9 cellular contexts compared by ENCODE assay signal in genomic region chr3:22922317-22922716, GRCh38.
DNase-seq lines count a peak whose midpoint lies in the region; ATAC-seq, FAIRE-seq and TF ChIP-seq lines count a peak whose summit lies in the region.
"Had no signal": no experiment of that assay in that cellular context is flagged by ENCODE, and none has a peak within 500 bp of the region (broad histone marks: within the 10 kb centered on the region; RNA-seq: fewer than 3 reads in every experiment).

No MANE protein-coding gene starts in this region.

- H3K36me3 ChIP-seq in esophagus muscularis mucosa: no peaks in the 10 kb centered on the region
- H3K36me3 ChIP-seq: adrenal gland had no signal

- no peak for TF ChIP-seq POLR2A in esophagus muscularis mucosa (IDR thresholded peaks at IDR 0.05; ENCODE audit: low read depth)

- H3K9me3 ChIP-seq in esophagus muscularis mucosa: no peaks in the 10 kb centered on the region
- H3K9me3 ChIP-seq: adrenal gland had no signal

- DNase-seq in A172 (ENCODE audit: low spot score): peak; percentile 6
- DNase-seq in GM18507 (ENCODE audit: extremely low spot score, insufficient read length, low read depth): no peak
- DNase-seq in Kasumi-1 (lab: John Stamatoyannopoulos, UW): peak; percentile 10 to 51
- no peak for DNase-seq in esophagus muscularis mucosa (ENCODE audit: extremely low spot score)
- DNase-seq in stimulated activated CD4-positive, alpha-beta T cell treated with anti-CD3 and anti-CD28 coated beads, Interleukin-2, amount 100 ng/mL, for 24 hours: no peak
- no peak for DNase-seq in activated T-cell treated with anti-CD3 and anti-CD28 coated beads, Interleukin-2, amount 50 U/mL, for 48 hours
- DNase-seq: adrenal gland had no signal

- WGBS in esophagus muscularis mucosa: 42% methylated on average over 3 of the region's 3 CpGs

- TF ChIP-seq EP300 in esophagus muscularis mucosa (IDR thresholded peaks at IDR 0.05): no peak

- no peak for ATAC-seq in HG02642 (IDR thresholded peaks at IDR 0.05; ENCODE audit: poor library complexity, unreplicated experiment)
- ATAC-seq in GM18498 (IDR thresholded peaks at IDR 0.05; ENCODE audit: unreplicated experiment): no peak

- H3K4me3 ChIP-seq in esophagus muscularis mucosa: no peak overlapping the region
- H3K4me3 ChIP-seq: adrenal gland had no signal

- H3K27me3 ChIP-seq in esophagus muscularis mucosa: no peaks in the 10 kb centered on the region
- H3K27me3 ChIP-seq: adrenal gland had no signal

- TF ChIP-seq CTCF in esophagus muscularis mucosa (IDR thresholded peaks at IDR 0.05): peak in 2 of 3 experiments; percentile 29 to 42

- H3K27ac ChIP-seq in esophagus muscularis mucosa (replicated peaks in 1 of 4): no peak overlapping the region
- H3K27ac ChIP-seq: adrenal gland had no signal

- peak; percentile 39 for FAIRE-seq in GM18507 (lab: Jason Lieb, UNC)

- H3K4me1 ChIP-seq in esophagus muscularis mucosa: peaks cover 0 to 25% (median 3%) of the 10 kb centered on the region in 4 donors
- H3K4me1 ChIP-seq: adrenal gland had no signal

- intact Hi-C loops in esophagus muscularis mucosa (cut with DNase I): no loop called here

Comparison
In these comparisons a context has a peak if more than half of its experiments do, and no peak if none do; other contexts are left out.
1. DNase-seq: peak in A172 (single experiment) and Kasumi-1 (2 of 2); none in GM18507 (single experiment), esophagus muscularis mucosa (single experiment), stimulated activated CD4-positive, alpha-beta T cell treated with anti-CD3 and anti-CD28 coated beads, Interleukin-2, amount 100 ng/mL, for 24 hours (0 of 2) and activated T-cell treated with anti-CD3 and anti-CD28 coated beads, Interleukin-2, amount 50 U/mL, for 48 hours (0 of 2).